11 cellular contexts compared by ENCODE assay signal in the genomic region with DNA sequence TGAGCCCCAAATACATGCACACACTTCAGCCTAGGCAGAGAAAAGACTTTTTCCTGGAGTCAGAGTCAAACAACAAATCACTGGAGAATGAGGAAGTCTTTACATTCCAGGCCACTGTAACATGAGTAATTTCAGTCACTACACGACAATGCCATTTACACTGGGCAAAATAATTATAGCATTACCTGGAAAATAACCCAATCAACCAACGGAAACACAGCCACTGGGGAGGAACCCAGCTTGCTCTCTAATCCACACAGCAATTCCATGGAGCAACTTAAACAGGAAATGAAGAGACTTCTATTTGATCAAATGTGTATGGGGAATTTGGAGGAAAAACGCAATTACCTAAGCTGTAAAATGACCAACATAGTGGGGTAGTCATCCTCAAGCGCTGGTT. TPM values are rescaled to one million over a fixed set of nuclear protein-coding genes. Genes with fewer than 3 reads are reported as not detected.
A peak's percentile ranks its signal among the peaks of the same experiment; 100 is the strongest.
DNase-seq lines count a peak whose midpoint lies in the region; ATAC-seq and TF ChIP-seq lines count a peak whose summit lies in the region.
"Had no signal": no experiment of that assay in that cellular context is flagged by ENCODE, and none has a peak within 500 bp of the region (broad histone marks: within the 10 kb centered on the region; RNA-seq: fewer than 3 reads in every experiment).

No MANE protein-coding gene starts in this region.

- H3K9me3 ChIP-seq in left lung, result no peaks in the 10 kb centered on the region

- H3K36me3 ChIP-seq in ACC112 (ENCODE audit: insufficient read depth, low read length) (peaks cover 55% of the 10 kb centered on the region), left lung (no peaks in the 10 kb centered on the region)

- ATAC-seq in left lung (peak; percentile 72), GM19467 (IDR thresholded peaks at IDR 0.05; ENCODE audit: unreplicated experiment) (no peak), GM19397 (IDR thresholded peaks at IDR 0.05; ENCODE audit: unreplicated experiment) (no peak)
- ATAC-seq: T-cell had no signal

- H3K4me3 Mint-ChIP-seq in MCF 10A (ENCODE audit: unreplicated experiment), result no peak overlapping the region
- H3K4me3 Mint-ChIP-seq: T-cell had no signal

- H3K27me3 ChIP-seq in ACC112 (ENCODE audit: insufficient read depth, low read length) (no peaks in the 10 kb centered on the region), left lung (no peaks in the 10 kb centered on the region)

- H3K79me2 ChIP-seq in ACC112 (ENCODE audit: control insufficient read depth, insufficient read depth, low read length, unreplicated experiment), result peaks cover 98% of the 10 kb centered on the region

- DNase-seq in HT-29 (ENCODE audit: low spot score), result peak; percentile 80
- DNase-seq in MCF 10A (ENCODE audit: unreplicated experiment), result no peak
- DNase-seq in left lung, result no peak
- no peak for DNase-seq in cerebellum (ENCODE audit: low spot score)
- no peak for DNase-seq in DMS114 treated with DMSO at 0.1 percent for 48 hours (lab: John Stamatoyannopoulos, UW; ENCODE audit: unreplicated experiment)
- DNase-seq: COR-L47; stimulated activated CD4-positive, alpha-beta T cell treated with anti-CD3 and anti-CD28 coated beads, Interleukin-4, amount 100 ng/mL, for 4 hours; T-cell had no signal

- BruUV-seq in MCF 10A (replicated peaks; lab: Mats Ljungman, UMichigan), result no TSS peak

- H3K4me1 Mint-ChIP-seq in MCF 10A (ENCODE audit: insufficient read depth, unreplicated experiment), result peaks cover 22% of the 10 kb centered on the region
- H3K4me1 Mint-ChIP-seq: T-cell had no signal

- intact Hi-C loops in MCF 10A (cut with micrococcal nuclease) (no loop called here), left lung (cut with DNase I) (no loop called here)

- H3K36me3 Mint-ChIP-seq in MCF 10A (ENCODE audit: insufficient read depth, unreplicated experiment), result no peaks in the 10 kb centered on the region
- H3K36me3 Mint-ChIP-seq: T-cell had no signal

- H3K27me3 Mint-ChIP-seq in MCF 10A (ENCODE audit: insufficient read depth, unreplicated experiment), result no peaks in the 10 kb centered on the region

- H3K4me3 ChIP-seq in ACC112 (ENCODE audit: low read depth, low read length), result peak overlapping the region; percentile 17; the same call in 1 of the 2 replicates
- H3K4me3 ChIP-seq in left lung, result no peak overlapping the region

- CTCF ChIA-PET in MCF 10A (lab: Yijun Ruan, JAX), result interaction anchor here (0.8 to 5.1 kb wide), 6 partner anchors 18 to 360 kb away, joined by 3 to 33 read pairs (median 6); no protein-coding TSS in a partner anchor

- no peak overlapping the region for H2AFZ ChIP-seq in ACC112 (ENCODE audit: low read length, unreplicated experiment)

- H3K4me1 ChIP-seq in ACC112 (ENCODE audit: control insufficient read depth, insufficient read depth, low read length, unreplicated experiment) (peaks cover 98% of the 10 kb centered on the region), left lung (peaks cover 14 to 31% of the 10 kb centered on the region in 2 donors)

- H3K27ac Mint-ChIP-seq in MCF 10A (ENCODE audit: low read depth, unreplicated experiment), result peak overlapping the region; percentile 47
- H3K27ac Mint-ChIP-seq: T-cell had no signal

- POLR2A ChIA-PET in MCF 10A (lab: Yijun Ruan, JAX), result interaction anchor here (0.6 kb wide), 1 partner anchor 120 kb away, joined by 3 read pairs; no protein-coding TSS in a partner anchor

- peak overlapping the region; percentile 87 for H3K27ac ChIP-seq in ACC112 (ENCODE audit: low read depth, low read length)
- H3K27ac ChIP-seq in left lung, result peak overlapping the region; percentile 14 to 36

- no peaks in the 10 kb centered on the region for H3K9me3 Mint-ChIP-seq in MCF 10A (ENCODE audit: unreplicated experiment)
- H3K9me3 Mint-ChIP-seq: T-cell had no signal

- TF ChIP-seq CTCF in MCF 10A (IDR thresholded peaks at IDR 0.05; ENCODE audit: unreplicated experiment) (no peak), left lung (IDR thresholded peaks at IDR 0.05) (no peak)

RNA-seq across cellular contexts. Expression of a gene that starts 15.2 kb away (rescaled TPM):
- 0.08 TPM in 1 of 2 replicates, not detected in the other for total RNA-seq in HT-29 (2014; rRNA removed; shearing (Covaris generic))
- 49.4 and 56.4 TPM in 2 replicates for total RNA-seq in MCF 10A (2022)
- total RNA-seq in left lung, result 100 to 1,000 TPM; 265 to 530 TPM
- total RNA-seq in cerebellum, result 66.6 TPM

Comparison
In these comparisons a context has a peak if more than half of its experiments do, and no peak if none do; other contexts are left out.
1. RNA of a gene that starts 15.2 kb away (total RNA-seq): 265 to 530 TPM in left lung, 66.6 TPM in cerebellum (single experiment) and 49.4 to 56.4 TPM in MCF 10A; 0.08 TPM in HT-29; every median in the first group is over 10 times any median in the second.